Comparison of ENCODE assay signal across 10 cellular contexts in the genomic region with DNA sequence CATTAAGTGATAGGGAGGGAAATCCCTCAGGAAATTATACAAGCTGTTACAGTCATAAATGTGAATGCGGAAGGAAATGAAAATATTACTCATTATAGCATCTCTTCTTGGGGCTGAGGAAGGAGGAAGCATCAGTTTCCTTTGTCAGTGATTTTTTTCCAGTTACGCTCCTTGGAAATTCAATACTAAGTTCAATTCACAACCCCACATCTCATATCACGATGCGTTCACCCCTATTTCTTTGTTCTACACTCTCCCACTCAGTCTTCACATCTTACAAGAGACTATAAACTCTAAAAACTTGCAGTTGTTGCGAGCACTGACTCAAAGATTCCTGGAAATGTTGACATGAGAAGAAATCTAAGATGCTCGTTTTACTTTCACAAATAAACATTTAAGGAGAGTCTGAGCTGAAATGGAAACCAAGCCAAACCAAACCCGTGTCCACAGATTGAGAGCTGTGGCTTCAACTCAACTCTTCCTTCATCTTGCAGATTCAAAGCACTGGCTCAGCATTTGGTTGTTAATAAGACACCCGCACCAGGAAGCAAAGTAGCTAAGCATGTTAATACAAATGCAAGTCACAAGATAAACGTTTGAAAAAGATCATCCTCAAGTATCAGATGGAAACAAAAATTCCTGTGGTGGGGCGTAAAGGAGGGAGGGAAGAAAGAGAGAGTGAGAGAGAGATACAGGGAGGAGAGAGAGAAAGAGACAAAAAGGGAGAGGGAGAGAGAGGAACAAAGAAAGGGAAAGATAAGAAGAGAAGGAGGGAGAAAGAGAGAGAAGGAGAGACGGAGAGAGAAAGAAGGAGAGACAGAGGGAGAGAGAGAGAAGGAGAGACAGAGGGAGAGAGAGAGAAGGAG.
DNase-seq lines count a peak whose midpoint lies in the region; ATAC-seq, FAIRE-seq and TF ChIP-seq lines count a peak whose summit lies in the region.
"Had no signal": no experiment of that assay in that cellular context is flagged by ENCODE, and none has a peak within 500 bp of the region (broad histone marks: within the 10 kb centered on the region; RNA-seq: fewer than 3 reads in every experiment).

No MANE protein-coding gene starts in this region.

- CTCF ChIA-PET in activated CD8-positive, alpha-beta memory T cell treated with anti-CD3 and anti-CD28 coated beads, Interleukin-2, amount 10 ng/mL, durations not matched to agents 7 days and 5 days (lab: Charles Lee): interaction anchor here (1.1 kb wide), 1 partner anchor 29 kb away, joined by 4 read pairs; no protein-coding TSS in a partner anchor

- no peak for FAIRE-seq in RCC 7860 (lab: Jason Lieb, UNC)

- ATAC-seq in activated CD8-positive, alpha-beta memory T cell treated with anti-CD3 and anti-CD28 coated beads, Interleukin-2, amount 10 ng/mL, durations not matched to agents 7 days and 5 days: peak; percentile 61
- ATAC-seq in activated naive CD8-positive, alpha-beta T cell treated with anti-CD3 and anti-CD28 coated beads, Interleukin-2, amount 50 U/mL, for 24 hours: peak; percentile 49

- no peak for TF ChIP-seq CTCF in glutamatergic neuron (IDR thresholded peaks at IDR 0.05; ENCODE audit: partially characterized antibody, unreplicated experiment)
- TF ChIP-seq CTCF in stomach (IDR thresholded peaks at IDR 0.05): no peak

- peak overlapping the region in 4 of 5 donors; percentile 11 to 75 (median 61) for H3K27ac ChIP-seq in stomach
- H3K27ac ChIP-seq: C4-2B had no signal

- H3K36me3 Mint-ChIP-seq in activated CD8-positive, alpha-beta memory T cell treated with anti-CD3 and anti-CD28 coated beads, Interleukin-2, amount 10 ng/mL, durations not matched to agents 7 days and 5 days: peaks cover 2% of the 10 kb centered on the region
- H3K36me3 Mint-ChIP-seq in activated naive CD8-positive, alpha-beta T cell treated with anti-CD3 and anti-CD28 coated beads, Interleukin-2, amount 50 U/mL, for 24 hours (ENCODE audit: low read depth): peaks cover 2% of the 10 kb centered on the region
- H3K36me3 Mint-ChIP-seq in glutamatergic neuron (ENCODE audit: unreplicated experiment): no peaks in the 10 kb centered on the region

- H3K9me3 ChIP-seq in stomach: no peaks in the 10 kb centered on the region

- no peaks in the 10 kb centered on the region for H3K27me3 ChIP-seq in stomach

- no peak overlapping the region for H3K4me3 ChIP-seq in stomach

- 42 to 53% (median 51%) methylated on average over 11 of the region's 11 CpGs for WGBS in stomach, 5 donors

- H3K36me3 ChIP-seq in stomach: no peaks in the 10 kb centered on the region

- DNase-seq in activated CD8-positive, alpha-beta memory T cell treated with anti-CD3 and anti-CD28 coated beads, Interleukin-2, amount 10 ng/mL, durations not matched to agents 7 days and 5 days: peak; percentile 56
- no peak for DNase-seq in activated CD8-positive, alpha-beta memory T cell treated with anti-CD3 and anti-CD28 coated beads for 24 hours
- DNase-seq in activated naive CD8-positive, alpha-beta T cell treated with anti-CD3 and anti-CD28 coated beads, Interleukin-2, amount 50 U/mL, for 24 hours: no peak
- DNase-seq in glutamatergic neuron: no peak
- DNase-seq in stomach: no peak
- no peak for DNase-seq in HuH-7.5 (ENCODE audit: low spot score)
- no peak for DNase-seq in RCC 7860 (ENCODE audit: low spot score)
- no peak for DNase-seq in HUDEP-2 (lab: John Stamatoyannopoulos, UW; ENCODE audit: unreplicated experiment in 76 of 76)
- DNase-seq: NCI-H510A treated with DMSO at 0.1 percent for 48 hours had no signal

- no peak for TF ChIP-seq EP300 in stomach (IDR thresholded peaks at IDR 0.05)

- peak overlapping the region; percentile 32 for H3K4me3 Mint-ChIP-seq in activated CD8-positive, alpha-beta memory T cell treated with anti-CD3 and anti-CD28 coated beads, Interleukin-2, amount 10 ng/mL, durations not matched to agents 7 days and 5 days
- no peak overlapping the region for H3K4me3 Mint-ChIP-seq in activated naive CD8-positive, alpha-beta T cell treated with anti-CD3 and anti-CD28 coated beads, Interleukin-2, amount 50 U/mL, for 24 hours
- H3K4me3 Mint-ChIP-seq in glutamatergic neuron (ENCODE audit: unreplicated experiment): no peak overlapping the region

- H3K9me3 Mint-ChIP-seq in activated CD8-positive, alpha-beta memory T cell treated with anti-CD3 and anti-CD28 coated beads, Interleukin-2, amount 10 ng/mL, durations not matched to agents 7 days and 5 days (ENCODE audit: low read depth): no peaks in the 10 kb centered on the region
- H3K9me3 Mint-ChIP-seq in activated naive CD8-positive, alpha-beta T cell treated with anti-CD3 and anti-CD28 coated beads, Interleukin-2, amount 50 U/mL, for 24 hours: no peaks in the 10 kb centered on the region
- H3K9me3 Mint-ChIP-seq in glutamatergic neuron (ENCODE audit: unreplicated experiment): peaks cover 2% of the 10 kb centered on the region

- H3K4me1 ChIP-seq in stomach: peaks cover 0 to 23% (median 11%) of the 10 kb centered on the region in 4 donors

- intact Hi-C loops in stomach (cut with DNase I; ENCODE audit: low total_unique reads): no loop called here

- peaks cover 3% of the 10 kb centered on the region for H3K27me3 Mint-ChIP-seq in activated CD8-positive, alpha-beta memory T cell treated with anti-CD3 and anti-CD28 coated beads, Interleukin-2, amount 10 ng/mL, durations not matched to agents 7 days and 5 days
- H3K27me3 Mint-ChIP-seq in activated naive CD8-positive, alpha-beta T cell treated with anti-CD3 and anti-CD28 coated beads, Interleukin-2, amount 50 U/mL, for 24 hours: no peaks in the 10 kb centered on the region
- H3K27me3 Mint-ChIP-seq in glutamatergic neuron (ENCODE audit: unreplicated experiment): peaks cover 5% of the 10 kb centered on the region

- peaks cover 21% of the 10 kb centered on the region for H3K4me1 Mint-ChIP-seq in activated CD8-positive, alpha-beta memory T cell treated with anti-CD3 and anti-CD28 coated beads, Interleukin-2, amount 10 ng/mL, durations not matched to agents 7 days and 5 days
- peaks cover 15% of the 10 kb centered on the region for H3K4me1 Mint-ChIP-seq in activated naive CD8-positive, alpha-beta T cell treated with anti-CD3 and anti-CD28 coated beads, Interleukin-2, amount 50 U/mL, for 24 hours
- H3K4me1 Mint-ChIP-seq in glutamatergic neuron (ENCODE audit: low read depth, unreplicated experiment): peaks cover 21% of the 10 kb centered on the region

- H3K27ac Mint-ChIP-seq in activated CD8-positive, alpha-beta memory T cell treated with anti-CD3 and anti-CD28 coated beads, Interleukin-2, amount 10 ng/mL, durations not matched to agents 7 days and 5 days: peak overlapping the region; percentile 38
- H3K27ac Mint-ChIP-seq in activated naive CD8-positive, alpha-beta T cell treated with anti-CD3 and anti-CD28 coated beads, Interleukin-2, amount 50 U/mL, for 24 hours: peak overlapping the region; percentile 47
- peak overlapping the region; percentile 87 for H3K27ac Mint-ChIP-seq in glutamatergic neuron (ENCODE audit: unreplicated experiment)

- TF ChIP-seq POLR2A in stomach (IDR thresholded peaks at IDR 0.05): no peak
